8 cellular contexts compared by ENCODE assay signal in the genomic region with DNA sequence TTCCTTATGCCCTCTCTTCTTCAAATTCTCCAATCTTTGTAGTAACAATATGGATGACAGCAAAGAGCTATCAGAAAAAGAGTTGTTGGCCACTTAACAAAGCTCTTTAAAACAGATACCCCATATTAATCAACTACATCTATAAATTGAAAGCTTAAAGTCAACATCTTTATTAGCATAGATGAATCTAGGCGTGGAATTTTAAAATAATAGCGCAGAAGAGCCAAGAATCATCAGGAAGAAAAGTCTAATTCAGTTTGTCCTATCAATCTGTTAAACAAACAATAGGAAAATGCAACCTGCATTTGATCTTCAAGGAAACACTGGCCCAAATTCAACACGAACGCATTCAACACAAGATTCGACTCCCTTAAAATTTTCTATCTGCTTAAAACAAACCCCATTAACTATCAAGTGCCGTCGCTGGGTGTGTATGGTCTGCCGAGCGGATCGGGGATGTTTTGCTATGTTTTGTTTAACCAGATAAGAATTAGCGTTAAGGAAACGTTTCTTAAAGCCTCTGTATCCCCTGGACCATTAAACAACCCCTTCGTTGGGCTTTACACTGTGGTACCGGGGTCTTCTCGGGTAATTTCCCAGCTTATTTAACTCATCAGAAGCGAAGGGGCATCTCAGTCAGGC. TPM values are rescaled to one million over a fixed set of nuclear protein-coding genes. Genes with fewer than 3 reads are reported as not detected.
A peak's percentile ranks its signal among the peaks of the same experiment; 100 is the strongest.
DNase-seq lines count a peak whose midpoint lies in the region; ATAC-seq and TF ChIP-seq lines count a peak whose summit lies in the region.

No MANE protein-coding gene starts in this region.

- DNase-seq in BJ (ENCODE audit: low read depth) (no peak), OCI-LY7 (ENCODE audit: low spot score) (no peak), endothelial cell (ENCODE audit: low spot score) (no peak), ovary (peak in 1 of 5 donors; percentile 22), germinal center (ENCODE audit: low spot score) (no peak), NCI-H1092 (lab: John Stamatoyannopoulos, UW) (no peak)

- no peak overlapping the region for H3K27ac ChIP-seq in OCI-LY7 (ENCODE audit: low read depth, low read length, poor library complexity, severe bottlenecking)
- H3K27ac ChIP-seq in ovary: peak overlapping the region; percentile 85 to 95

- TF ChIP-seq CTCF in BJ (IDR thresholded peaks at IDR 0.05; ENCODE audit: insufficient read depth, low read depth, low read length): no peak
- no peak; the same call in 1 of the 2 replicates for TF ChIP-seq CTCF in OCI-LY7 (conservative IDR thresholded peaks at IDR 0.05; ENCODE audit: low read length)
- no peak for TF ChIP-seq CTCF in endothelial cell (IDR thresholded peaks at IDR 0.05; ENCODE audit: unreplicated experiment)
- no peak for TF ChIP-seq CTCF in ovary (IDR thresholded peaks at IDR 0.05)

- POLR2A ChIA-PET in BJ (lab: Charles Lee) (interaction anchor here (0.6 to 1.6 kb wide), 2 partner anchors 16 to 106 kb away, joined by 5 to 7 read pairs; no protein-coding TSS in a partner anchor), OCI-LY7 (lab: Charles Lee) (interaction anchor here (0.8 to 1.6 kb wide), 6 partner anchors 8 to 1160 kb away, joined by 3 to 7 read pairs (median 4); a partner anchor contains a TSS)

- H3K9me3 ChIP-seq in OCI-LY7 (ENCODE audit: low read length): no peaks in the 10 kb centered on the region
- no peaks in the 10 kb centered on the region for H3K9me3 ChIP-seq in ovary

- peaks cover 7% of the 10 kb centered on the region for H3K4me1 Mint-ChIP-seq in endothelial cell (ENCODE audit: unreplicated experiment)

- H3K27me3 ChIP-seq in BJ (ENCODE audit: control insufficient read depth, insufficient read depth, low read length) (no peaks in the 10 kb centered on the region), ovary (no peaks in the 10 kb centered on the region)

- intact Hi-C loops in OCI-LY7 (cut with micrococcal nuclease; ENCODE audit: unreplicated experiment) (loop anchor here (1.0 to 10.0 kb wide), 5 partner anchors 82 to 929 kb away; a partner anchor contains a TSS), ovary (cut with DNase I) (loop anchor here in 1 of 4 donors (10.0 kb wide), 1 partner anchor 199 kb away; a partner anchor contains a TSS)

- TF ChIP-seq POLR2A in ovary (IDR thresholded peaks at IDR 0.05): no peak

- no peaks in the 10 kb centered on the region for H3K79me2 ChIP-seq in OCI-LY7 (ENCODE audit: insufficient read depth, low read depth, low read length)

- H3K4me3 ChIP-seq in BJ (ENCODE audit: low read depth, low read length): peak overlapping the region; percentile 79
- peak overlapping the region; percentile 78 for H3K4me3 ChIP-seq in OCI-LY7 (ENCODE audit: low read depth, low read length, poor library complexity, severe bottlenecking)
- peak overlapping the region; percentile 89 for H3K4me3 ChIP-seq in ovary

- TSS peak; percentile 50 for BruUV-seq in OCI-LY7 (replicated peaks; lab: Mats Ljungman, UMichigan)

- peak; percentile 1 for ATAC-seq in GM21423 (IDR thresholded peaks at IDR 0.05; ENCODE audit: unreplicated experiment)
- ATAC-seq in esophagus mucosa: no peak

- peak overlapping the region; percentile 70; the same call in 1 of the 2 replicates for H2AFZ ChIP-seq in OCI-LY7 (ENCODE audit: low read length)

- peak overlapping the region; percentile 94 for H3K4me3 Mint-ChIP-seq in endothelial cell (ENCODE audit: unreplicated experiment)

- CTCF ChIA-PET in BJ (lab: Yijun Ruan, JAX): interaction anchor here (0.6 to 3.1 kb wide), 8 partner anchors 22 to 140 kb away, joined by 3 to 37 read pairs (median 4); no protein-coding TSS in a partner anchor
- CTCF ChIA-PET in OCI-LY7 (lab: Charles Lee; ENCODE audit: unreplicated experiment): interaction anchor here (1.4 kb wide), 1 partner anchor 361 kb away, joined by 3 read pairs; a partner anchor contains a TSS

- H3K27ac Mint-ChIP-seq in endothelial cell (ENCODE audit: unreplicated experiment): peak overlapping the region; percentile 65

- H3K4me2 ChIP-seq in OCI-LY7 (ENCODE audit: low read length): peak overlapping the region; percentile 79

- no peaks in the 10 kb centered on the region for H3K9me2 ChIP-seq in OCI-LY7 (ENCODE audit: insufficient read depth, low read length)

- 2 to 5% (median 3%) methylated on average over 16 of the region's 16 CpGs for WGBS in ovary, 3 donors

- no peaks in the 10 kb centered on the region for H4K20me1 ChIP-seq in OCI-LY7 (ENCODE audit: insufficient read depth, low read length)

- H3K4me1 ChIP-seq in OCI-LY7 (ENCODE audit: insufficient read depth, low read length, poor library complexity, severe bottlenecking) (peaks cover 21% of the 10 kb centered on the region), ovary (ENCODE audit: insufficient read depth) (peaks cover 7% of the 10 kb centered on the region)

- H3K27me3 Mint-ChIP-seq in endothelial cell (ENCODE audit: unreplicated experiment): peaks cover 6% of the 10 kb centered on the region

- no peaks in the 10 kb centered on the region for H3K9me3 Mint-ChIP-seq in endothelial cell (ENCODE audit: unreplicated experiment)

- TF ChIP-seq EP300 in ovary (IDR thresholded peaks at IDR 0.05): no peak

- H3K36me3 Mint-ChIP-seq in endothelial cell (ENCODE audit: low read depth, unreplicated experiment): no peaks in the 10 kb centered on the region

- H3K36me3 ChIP-seq in BJ (ENCODE audit: control insufficient read depth, insufficient read depth, low read length): no peaks in the 10 kb centered on the region
- H3K36me3 ChIP-seq in OCI-LY7 (ENCODE audit: insufficient read depth, low read length): no peaks in the 10 kb centered on the region
- no peaks in the 10 kb centered on the region for H3K36me3 ChIP-seq in ovary

RNA-seq across cellular contexts. Expression of a gene that starts 1.0 kb away (rescaled TPM):
- polyA plus RNA-seq in BJ (2011; rRNA removed): 7.2 and 9.5 TPM in 2 replicates
- 14.8 and 17.8 TPM in 2 replicates for polyA minus RNA-seq in BJ (2011; rRNA and poly(A)+ RNA removed)
- 4.0 and 10.0 TPM in 2 replicates for total RNA-seq in OCI-LY7 (2014; rRNA removed; shearing (Covaris generic))
- 8.2 and 8.3 TPM in 2 replicates for total RNA-seq in OCI-LY7 (2022)
- 7.4 TPM for total RNA-seq in endothelial cell (ENCODE audit: unreplicated experiment)
- total RNA-seq in ovary: 10 to 100 TPM; 18.0 to 29.2 (median 21.8) TPM
- polyA plus RNA-seq in ovary: 10 to 100 TPM in 1 of 2 donors, 1 to 10 TPM in 1; 6.8 to 12.4 TPM
- total RNA-seq in esophagus mucosa: 19.2 TPM
